In the genomic region with DNA sequence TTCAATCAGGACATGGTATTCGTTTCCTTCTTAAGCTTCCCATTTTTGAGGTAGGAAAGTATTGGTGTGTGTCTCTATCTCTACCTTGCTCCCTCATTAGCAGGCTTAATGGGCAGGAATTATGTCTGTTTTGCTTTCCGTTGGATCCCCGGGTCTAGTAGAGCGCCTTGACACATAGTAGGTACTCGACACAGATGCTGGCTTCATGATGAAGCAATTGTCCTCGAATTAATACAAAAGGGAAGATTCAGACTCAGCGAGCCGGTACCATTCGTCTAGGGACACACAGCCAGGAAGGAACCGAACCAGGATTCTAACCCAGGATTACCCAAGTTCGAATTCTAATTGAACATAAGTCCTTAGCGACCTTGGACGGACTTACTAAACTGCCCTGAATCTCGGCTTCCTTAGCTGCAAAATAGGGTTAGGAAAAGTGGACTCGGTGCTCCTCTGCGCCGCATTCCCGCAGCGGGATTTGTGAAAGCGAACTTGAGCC, we compare ENCODE assay signal across 7 cellular contexts. TPM values are rescaled to one million over a fixed set of nuclear protein-coding genes. Genes with fewer than 3 reads are reported as not detected.
DNase-seq lines count a peak whose midpoint lies in the region; TF ChIP-seq lines count a peak whose summit lies in the region.

No MANE protein-coding gene starts in this region.

- in situ Hi-C loops in GM23248 (cut with MboI), result loop anchor here (10.0 kb wide), 2 partner anchors 243 to 533 kb away; a partner anchor contains a TSS

- H3K4me1 ChIP-seq in GM23248 (ENCODE audit: insufficient read depth) (peaks cover 36% of the 10 kb centered on the region), ectodermal cell (ENCODE audit: control insufficient read depth, insufficient read depth, low read length) (peaks cover 16% of the 10 kb centered on the region)

- H3K27ac ChIP-seq in GM23248 (peak overlapping the region; percentile 91), ectodermal cell (ENCODE audit: insufficient read depth, low read depth, low read length, poor library complexity, severe bottlenecking) (peak overlapping the region; percentile 95)

- peak overlapping the region; percentile 91 for H3K4me2 ChIP-seq in GM23248 (ENCODE audit: unreplicated experiment)

- peaks cover 66% of the 10 kb centered on the region for H3K79me2 ChIP-seq in GM23248 (ENCODE audit: insufficient read depth)

- H3F3A ChIP-seq in GM23248 (ENCODE audit: insufficient read depth), result peaks cover 23% of the 10 kb centered on the region

- DNase-seq in GM23248 (no peak), NCI-H774 (lab: John Stamatoyannopoulos, UW) (peak; percentile 49), nephron progenitor cell (no peak), NCI-H446 (lab: John Stamatoyannopoulos, UW) (no peak), HK-2 (ENCODE audit: unreplicated experiment) (no peak)
- no peak for DNase-seq in stimulated activated naive CD4-positive, alpha-beta T cell (lab: John Stamatoyannopoulos, UW)

- peaks cover 16% of the 10 kb centered on the region for H3K36me3 Mint-ChIP-seq in nephron progenitor cell (ENCODE audit: low read depth)

- H3K4me3 ChIP-seq in GM23248 (peak overlapping the region; percentile 98), ectodermal cell (ENCODE audit: insufficient read depth, low read depth, low read length) (peak overlapping the region; percentile 89)

- peak overlapping the region; percentile 100 for H3K27ac Mint-ChIP-seq in nephron progenitor cell

- WGBS in GM23248 (ENCODE audit: low coverage in 1 of 2, low lambda C conversion rate in 2 of 2, missing lambda C conversion rate in 2 of 2), 2 experiments, result 1% methylated on average over 20 of the region's 20 CpGs
- WGBS in ectodermal cell, 2 experiments, result 1 to 2% methylated on average over 20 of the region's 20 CpGs

- H3K9me3 Mint-ChIP-seq in nephron progenitor cell, result no peaks in the 10 kb centered on the region

- H3K9me3 ChIP-seq in GM23248 (ENCODE audit: low read depth) (no peaks in the 10 kb centered on the region), ectodermal cell (ENCODE audit: control insufficient read depth, low read length) (no peaks in the 10 kb centered on the region)

- peaks cover 34% of the 10 kb centered on the region for H3K4me1 Mint-ChIP-seq in nephron progenitor cell

- H3K27me3 Mint-ChIP-seq in nephron progenitor cell (ENCODE audit: low read depth, poor library complexity), result peaks cover under 1% of the 10 kb centered on the region

- peak overlapping the region; percentile 89 for H2AFZ ChIP-seq in GM23248

- H3K9ac ChIP-seq in GM23248, result peak overlapping the region; percentile 98

- no peaks in the 10 kb centered on the region for H3K9me2 ChIP-seq in GM23248 (ENCODE audit: insufficient read depth)

- H3K4me3 Mint-ChIP-seq in nephron progenitor cell, result peak overlapping the region; percentile 100

- peaks cover 22% of the 10 kb centered on the region for H3K36me3 ChIP-seq in GM23248 (ENCODE audit: low read depth)
- H3K36me3 ChIP-seq in ectodermal cell (ENCODE audit: control insufficient read depth, insufficient read depth, low read length), result peaks cover 13% of the 10 kb centered on the region

- H3K27me3 ChIP-seq in GM23248 (replicated peaks; ENCODE audit: insufficient read depth), result no peaks in the 10 kb centered on the region
- no peaks in the 10 kb centered on the region for H3K27me3 ChIP-seq in ectodermal cell (ENCODE audit: control insufficient read depth, insufficient read depth, low read length, poor library complexity, severe bottlenecking)

- H4K20me1 ChIP-seq in GM23248 (ENCODE audit: insufficient read depth), result no peaks in the 10 kb centered on the region

- TF ChIP-seq CTCF in nephron progenitor cell (IDR thresholded peaks at IDR 0.05), result no peak

RNA-seq across cellular contexts. Expression of a gene that starts 0.5 kb away (rescaled TPM):
- 145 and 159 TPM in 2 replicates for total RNA-seq in GM23248 (2014; rRNA removed; shearing (Covaris generic))
- polyA plus RNA-seq in GM23248 (2016; fragmentation: Nextera tagmentation; extraction: Ambion mirVana), result 237 and 240 TPM in 2 replicates
- 81.2 TPM for polyA plus RNA-seq in ectodermal cell (2013, experiment 1 of 4)
- polyA plus RNA-seq in ectodermal cell (2013, experiment 2 of 4), result 77.7 TPM
- 91.3 TPM for polyA plus RNA-seq in ectodermal cell (2013, experiment 3 of 4)
- polyA plus RNA-seq in ectodermal cell (2013, experiment 4 of 4), result 95.9 TPM

RNA-seq across cellular contexts. Expression of a gene that starts 0.9 kb away (rescaled TPM):
- total RNA-seq in GM23248 (2014; rRNA removed; shearing (Covaris generic)), result 29.7 and 34.0 TPM in 2 replicates
- 20.5 and 20.8 TPM in 2 replicates for polyA plus RNA-seq in GM23248 (2016; fragmentation: Nextera tagmentation; extraction: Ambion mirVana)
- 89.6 TPM for polyA plus RNA-seq in ectodermal cell (2013, experiment 1 of 4)
- polyA plus RNA-seq in ectodermal cell (2013, experiment 2 of 4), result 89.6 TPM
- polyA plus RNA-seq in ectodermal cell (2013, experiment 3 of 4), result 61.9 TPM
- polyA plus RNA-seq in ectodermal cell (2013, experiment 4 of 4), result 68.3 TPM

RNA-seq across cellular contexts. Expression of a gene that starts 36.0 kb away (rescaled TPM):
- 58.6 and 93.2 TPM in 2 replicates for total RNA-seq in GM23248 (2014; rRNA removed; shearing (Covaris generic))
- polyA plus RNA-seq in GM23248 (2016; fragmentation: Nextera tagmentation; extraction: Ambion mirVana), result 55.5 and 58.1 TPM in 2 replicates
- 2.1 TPM for polyA plus RNA-seq in ectodermal cell (2013, experiment 1 of 4)
- 2.5 TPM for polyA plus RNA-seq in ectodermal cell (2013, experiment 2 of 4)
- polyA plus RNA-seq in ectodermal cell (2013, experiment 3 of 4), result 2.2 TPM
- 2.6 TPM for polyA plus RNA-seq in ectodermal cell (2013, experiment 4 of 4)

RNA-seq across cellular contexts. Expression of a gene that starts 46.8 kb away (rescaled TPM):
- 8.6 and 9.4 TPM in 2 replicates for total RNA-seq in GM23248 (2014; rRNA removed; shearing (Covaris generic))
- 11.6 TPM in 2 replicates for polyA plus RNA-seq in GM23248 (2016; fragmentation: Nextera tagmentation; extraction: Ambion mirVana)
- polyA plus RNA-seq in ectodermal cell (2013, experiment 1 of 4), result 7.4 TPM
- 10.9 TPM for polyA plus RNA-seq in ectodermal cell (2013, experiment 2 of 4)
- 7.4 TPM for polyA plus RNA-seq in ectodermal cell (2013, experiment 3 of 4)
- 9.4 TPM for polyA plus RNA-seq in ectodermal cell (2013, experiment 4 of 4)
